In genomic region chr6:149717588-149718458, GRCh38 we compare ENCODE assay signal across 8 cellular contexts. TPM values are rescaled to one million over a fixed set of nuclear protein-coding genes. Genes with fewer than 3 reads are reported as not detected.
DNase-seq lines count a peak whose midpoint lies in the region; ATAC-seq and TF ChIP-seq lines count a peak whose summit lies in the region.

TSS of gene LATS1 (minus strand) at chr6:149718101. CDS start at chr6:149702126, 15,975 bp downstream.

- H3K4me1 Mint-ChIP-seq in activated naive CD4-positive, alpha-beta T cell treated with anti-CD3 and anti-CD28 coated beads for 36 hours (ENCODE audit: low read depth) = peaks cover 25% of the 10 kb centered on the region

- intact Hi-C loops in activated naive CD4-positive, alpha-beta T cell treated with anti-CD3 and anti-CD28 coated beads for 36 hours (cut with micrococcal nuclease) = loop anchor here (1.0 to 10.0 kb wide), 8 partner anchors 31 to 683 kb away; partner anchors contain the start of genes GINM1, KATNA1, PCMT1 and PPIL4

- CTCF ChIA-PET in activated naive CD4-positive, alpha-beta T cell treated with anti-CD3 and anti-CD28 coated beads for 36 hours (lab: Charles Lee) = interaction anchor here (0.7 to 1.3 kb wide), 4 partner anchors 27 to 158 kb away, joined by 3 to 6 read pairs (median 3); no protein-coding TSS in a partner anchor

- peaks cover 5 to 49% (median 7%) of the 10 kb centered on the region in 3 donors for H3K4me1 ChIP-seq in gastroesophageal sphincter

- peak; percentile 89 to 94 for TF ChIP-seq POLR2A in gastroesophageal sphincter (IDR thresholded peaks at IDR 0.05)

- no peak for TF ChIP-seq CTCF in HFF-Myc (IDR thresholded peaks at IDR 0.05; ENCODE audit: low read depth, low read length, missing control alignments)
- TF ChIP-seq CTCF in gastroesophageal sphincter (IDR thresholded peaks at IDR 0.05) = peak in 2 of 4 experiments; percentile 2 to 37

- H3K36me3 ChIP-seq in gastroesophageal sphincter = peaks cover 0 to 3% of the 10 kb centered on the region in 2 donors

- peak; percentile 95 for ATAC-seq in gastroesophageal sphincter

- H3K27ac Mint-ChIP-seq in activated naive CD4-positive, alpha-beta T cell treated with anti-CD3 and anti-CD28 coated beads for 36 hours = peak within 1 kb of the TSS; percentile 94

- H3K4me3 ChIP-seq in HFF-Myc (replicated peaks; ENCODE audit: low read depth, low read length) (peak within 1 kb of the TSS; percentile 91), gastroesophageal sphincter (peak within 1 kb of the TSS; percentile 70 to 98)

- no peaks in the 10 kb centered on the region for H3K27me3 Mint-ChIP-seq in activated naive CD4-positive, alpha-beta T cell treated with anti-CD3 and anti-CD28 coated beads for 36 hours (ENCODE audit: low read depth)

- no peaks in the 10 kb centered on the region for H3K27me3 ChIP-seq in gastroesophageal sphincter

- peaks cover 8% of the 10 kb centered on the region for H3K36me3 Mint-ChIP-seq in activated naive CD4-positive, alpha-beta T cell treated with anti-CD3 and anti-CD28 coated beads for 36 hours (ENCODE audit: low read depth)

- H3K4me3 Mint-ChIP-seq in activated naive CD4-positive, alpha-beta T cell treated with anti-CD3 and anti-CD28 coated beads for 36 hours = peak within 1 kb of the TSS; percentile 84

- no peaks in the 10 kb centered on the region for H3K9me3 ChIP-seq in gastroesophageal sphincter

- H3K9me3 Mint-ChIP-seq in activated naive CD4-positive, alpha-beta T cell treated with anti-CD3 and anti-CD28 coated beads for 36 hours = no peaks in the 10 kb centered on the region

- peak; percentile 77 for DNase-seq in GM04504 (ENCODE audit: low read depth)
- DNase-seq in HFF-Myc (ENCODE audit: extremely low read depth, low read depth) = no peak
- peak; percentile 70 for DNase-seq in MV-4-11 (lab: John Stamatoyannopoulos, UW)
- DNase-seq in SK-N-DZ (ENCODE audit: low spot score) = peak; percentile 84
- peak; percentile 95 for DNase-seq in activated naive CD4-positive, alpha-beta T cell treated with anti-CD3 and anti-CD28 coated beads for 36 hours
- peak; percentile 9 to 94 (median 84) for DNase-seq in nucleus accumbens (lab: John Stamatoyannopoulos, UW)
- peak; percentile 90 for DNase-seq in superior temporal gyrus (ENCODE audit: extremely low spot score)

- WGBS in gastroesophageal sphincter (ENCODE audit: low coverage in 1 of 2), 2 donors = 0% methylated on average over 3 of the region's 82 CpGs

- peak within 1 kb of the TSS; percentile 95 to 100 (median 98) for H3K27ac ChIP-seq in gastroesophageal sphincter

- no peak for TF ChIP-seq EP300 in gastroesophageal sphincter (IDR thresholded peaks at IDR 0.05)

RNA-seq across cellular contexts. Expression of gene LATS1, which starts in this region (rescaled TPM):
- 12.3 and 16.7 TPM in 2 replicates for polyA plus RNA-seq in SK-N-DZ (2014; cell fraction: cytosol; rRNA removed)
- polyA plus RNA-seq in SK-N-DZ (2014; cell fraction: nucleus; rRNA removed) = 10.3 and 10.4 TPM in 2 replicates
- 10 to 100 TPM; 18.1 to 19.6 TPM for total RNA-seq in activated naive CD4-positive, alpha-beta T cell treated with anti-CD3 and anti-CD28 coated beads for 36 hours
- total RNA-seq in gastroesophageal sphincter = 10 to 100 TPM; 29.2 to 54.5 (median 35.6) TPM
